21 cellular contexts compared by ENCODE assay signal in the genomic region with DNA sequence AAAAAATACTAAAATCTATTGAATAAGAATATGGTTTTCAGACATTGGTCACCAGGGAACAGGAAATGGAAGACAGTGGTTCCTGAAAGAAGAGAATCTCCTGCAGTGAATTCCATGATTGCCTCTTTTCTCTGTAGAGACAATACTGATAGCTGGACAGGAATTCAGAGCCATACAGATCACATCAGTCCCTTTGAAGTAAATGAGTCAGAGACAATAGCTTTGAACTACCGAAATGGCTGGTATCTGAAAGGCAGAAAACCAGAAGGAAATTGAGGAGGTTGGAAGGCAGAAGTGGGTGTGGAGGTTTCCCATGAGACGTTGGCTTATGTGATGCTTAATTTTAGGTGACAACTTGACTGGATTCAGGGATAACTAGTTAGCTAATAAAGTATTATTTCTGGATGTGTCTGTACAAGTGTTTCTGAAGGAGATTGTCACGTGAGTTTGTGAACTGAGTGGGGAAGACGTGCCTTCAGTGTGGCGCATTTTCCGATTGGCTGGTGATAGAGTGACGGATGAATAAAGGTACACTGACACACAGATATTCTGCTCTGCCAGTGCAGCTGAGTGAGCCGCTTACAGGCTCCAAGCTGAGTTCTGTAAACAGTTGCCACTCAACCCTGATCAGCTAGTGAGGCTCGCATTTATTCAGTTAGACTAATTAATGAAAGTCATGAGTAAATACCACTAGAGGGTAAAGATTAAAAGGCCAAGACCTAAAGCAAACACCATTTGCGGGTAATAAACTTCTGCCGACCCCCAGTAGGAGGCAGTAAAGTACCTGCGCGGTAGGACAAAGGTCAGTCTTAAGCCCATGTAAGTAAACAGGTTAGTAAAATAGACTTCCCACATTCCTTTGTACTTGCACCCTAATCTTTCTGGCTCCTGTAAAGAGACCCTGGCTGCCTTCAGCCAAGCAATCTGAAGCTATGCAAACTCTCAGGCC.
DNase-seq lines count a peak whose midpoint lies in the region; ATAC-seq, FAIRE-seq and TF ChIP-seq lines count a peak whose summit lies in the region.
"Had no signal": no experiment of that assay in that cellular context is flagged by ENCODE, and none has a peak within 500 bp of the region (broad histone marks: within the 10 kb centered on the region; RNA-seq: fewer than 3 reads in every experiment).

No MANE protein-coding gene starts in this region.

- H3K23ac ChIP-seq in H9 (ENCODE audit: insufficient read length, low read depth, low read length) = no peak overlapping the region
- H3K23ac ChIP-seq in mesendoderm (ENCODE audit: low read length) = no peak overlapping the region

- no peaks in the 10 kb centered on the region for H3K23me2 ChIP-seq in H9 (ENCODE audit: insufficient read length, low read depth, low read length, poor library complexity, severe bottlenecking)

- ATAC-seq in pancreas = no peak
- ATAC-seq in GM21723 (IDR thresholded peaks at IDR 0.05; ENCODE audit: unreplicated experiment) = no peak
- ATAC-seq: naive thymus-derived CD4-positive, alpha-beta T cell had no signal

- POLR2A ChIA-PET in PC-9 (lab: Charles Lee; ENCODE audit: unreplicated experiment) = no interaction called here

- no peak overlapping the region for H3K27ac Mint-ChIP-seq in Calu3 (ENCODE audit: unreplicated experiment)
- H3K27ac Mint-ChIP-seq in H9 = peak overlapping the region in 1 of 3 experiments; percentile 65; a peak in 2 of 7 replicates
- H3K27ac Mint-ChIP-seq: naive thymus-derived CD4-positive, alpha-beta T cell; T-helper 1 cell treated with Interleukin-12 subunit alpha and Interleukin-12 subunit beta and Interleukin-4 antibody, amounts not matched to agents 30 μg/mL and 1 μg/mL, for 36 hours had no signal

- BruUV-seq in Calu3 (replicated peaks; lab: Mats Ljungman, UMichigan) (no TSS peak), PC-9 (replicated peaks; lab: Mats Ljungman, UMichigan) (no TSS peak)

- H4K91ac ChIP-seq in H9 (ENCODE audit: insufficient read length, low read depth, low read length) = no peak overlapping the region

- H3K4ac ChIP-seq in H9 (ENCODE audit: low read depth, low read length) (no peak overlapping the region), mesendoderm (ENCODE audit: low read depth, low read length) (no peak overlapping the region)

- intact Hi-C loops in Calu3 (cut with micrococcal nuclease; ENCODE audit: unreplicated experiment) = no loop called here
- intact Hi-C loops in PC-9 (cut with micrococcal nuclease; ENCODE audit: unreplicated experiment) = no loop called here
- intact Hi-C loops in pancreas (cut with DNase I) = no loop called here

- no peak overlapping the region for H3K4me3 Mint-ChIP-seq in Calu3 (ENCODE audit: low read depth, unreplicated experiment)
- no peak overlapping the region for H3K4me3 Mint-ChIP-seq in H9
- H3K4me3 Mint-ChIP-seq: naive thymus-derived CD4-positive, alpha-beta T cell; T-helper 1 cell treated with Interleukin-12 subunit alpha and Interleukin-12 subunit beta and Interleukin-4 antibody, amounts not matched to agents 30 μg/mL and 1 μg/mL, for 36 hours had no signal

- no peaks in the 10 kb centered on the region for H3K4me1 Mint-ChIP-seq in Calu3 (ENCODE audit: low read depth, unreplicated experiment)
- peaks cover 8 to 11% of the 10 kb centered on the region in 2 experiments for H3K4me1 Mint-ChIP-seq in H9
- H3K4me1 Mint-ChIP-seq: naive thymus-derived CD4-positive, alpha-beta T cell had no signal

- H3K4me2 ChIP-seq in H9 (ENCODE audit: insufficient read depth, insufficient read length, low read length) = no peak overlapping the region
- H3K4me2 ChIP-seq in PC-9 = no peak overlapping the region
- H3K4me2 ChIP-seq in mesendoderm (ENCODE audit: low read length) = no peak overlapping the region
- H3K4me2 ChIP-seq: smooth muscle cell had no signal

- CTCF ChIA-PET in Calu3 (lab: Charles Lee) = no interaction called here
- CTCF ChIA-PET in PC-9 (lab: Charles Lee) = no interaction called here

- H3K36me3 ChIP-seq in PC-9 (ENCODE audit: low read depth) (no peaks in the 10 kb centered on the region), mesendoderm (ENCODE audit: control insufficient read depth, insufficient read depth, low read length) (no peaks in the 10 kb centered on the region), pancreas (no peaks in the 10 kb centered on the region)
- H3K36me3 ChIP-seq: prostate gland had no signal

- no peaks in the 10 kb centered on the region for H3K9me3 ChIP-seq in H9 (ENCODE audit: control insufficient read depth, low read depth, low read length)
- no peaks in the 10 kb centered on the region for H3K9me3 ChIP-seq in PC-9 (ENCODE audit: insufficient read depth, low read depth)
- H3K9me3 ChIP-seq in pancreas = no peaks in the 10 kb centered on the region
- H3K9me3 ChIP-seq: prostate gland had no signal

- no peak overlapping the region for H2BK5ac ChIP-seq in H9 (ENCODE audit: insufficient read length, low read length)
- no peak overlapping the region for H2BK5ac ChIP-seq in mesendoderm (ENCODE audit: low read length)

- H3K4me3 ChIP-seq in PC-9 (no peak overlapping the region), mesendoderm (ENCODE audit: low read length) (no peak overlapping the region), pancreas (no peak overlapping the region)
- H3K4me3 ChIP-seq: prostate gland, smooth muscle cell had no signal

- DNase-seq in Calu3 (no peak), H9 (peak; percentile 47), PC-9 (no peak), mesendoderm (peak; percentile 58), pancreas (no peak), nucleus accumbens (lab: John Stamatoyannopoulos, UW) (no peak), NCI-H226 (no peak)
- DNase-seq: activated naive CD4-positive, alpha-beta T cell treated with Interleukin-2 at 50 U/mL for 16 hours; anterior cingulate cortex; cerebellar nuclear complex; effector CD8-positive, alpha-beta T cell; head of caudate nucleus; naive thymus-derived CD4-positive, alpha-beta T cell; SHP77; stimulated activated CD4-positive, alpha-beta T cell treated with anti-CD3 and anti-CD28 coated beads, Interleukin-4, amount 100 ng/mL, for 4 hours had no signal

- no peak overlapping the region for H3K56ac ChIP-seq in H9 (ENCODE audit: insufficient read length, low read depth, low read length)
- H3K56ac ChIP-seq in mesendoderm (ENCODE audit: low read length) = no peak overlapping the region

- no peak overlapping the region for H2BK20ac ChIP-seq in H9 (ENCODE audit: low read depth, low read length, poor library complexity, severe bottlenecking)

- H3K79me2 ChIP-seq in H9 (ENCODE audit: insufficient read depth, low read length) (no peaks in the 10 kb centered on the region), PC-9 (ENCODE audit: low read depth) (no peaks in the 10 kb centered on the region), mesendoderm (ENCODE audit: control insufficient read depth, insufficient read depth, low read length) (no peaks in the 10 kb centered on the region)

- H3K36me3 Mint-ChIP-seq in Calu3 (ENCODE audit: insufficient read depth, unreplicated experiment) (no peaks in the 10 kb centered on the region), H9 (ENCODE audit: insufficient read depth in 1 of 3, low read depth in 3 of 3) (peaks cover under 1 to 6% (median 4%) of the 10 kb centered on the region in 3 experiments; a peak in 3 of 7 replicates)
- H3K36me3 Mint-ChIP-seq: naive thymus-derived CD4-positive, alpha-beta T cell had no signal

- no peak overlapping the region for H4K8ac ChIP-seq in H9 (replicated peaks; ENCODE audit: insufficient read length, low read depth, low read length)
- no peak overlapping the region for H4K8ac ChIP-seq in mesendoderm (ENCODE audit: low read depth, low read length)

- no peaks in the 10 kb centered on the region for H4K20me1 ChIP-seq in H9 (ENCODE audit: control insufficient read depth, insufficient read depth, insufficient read length)
- no peaks in the 10 kb centered on the region for H4K20me1 ChIP-seq in PC-9 (ENCODE audit: insufficient read depth)

- no peak overlapping the region for H3K27ac ChIP-seq in H9 (ENCODE audit: insufficient read length, low read depth, low read length)
- H3K27ac ChIP-seq in PC-9 = no peak overlapping the region
- no peak overlapping the region for H3K27ac ChIP-seq in mesendoderm (ENCODE audit: low read depth, low read length)
- no peak overlapping the region for H3K27ac ChIP-seq in pancreas
- H3K27ac ChIP-seq: HL-60, prostate gland had no signal

- H3K18ac ChIP-seq in H9 (ENCODE audit: insufficient read length, low read depth, low read length) (no peak overlapping the region), mesendoderm (ENCODE audit: low read length) (no peak overlapping the region)

- H3K4me1 ChIP-seq in H9 (ENCODE audit: insufficient read depth, low read length) (no peaks in the 10 kb centered on the region), PC-9 (replicated peaks; ENCODE audit: insufficient read depth) (no peaks in the 10 kb centered on the region; the same call in 1 of the 2 replicates), mesendoderm (ENCODE audit: control insufficient read depth, low read depth, low read length) (no peaks in the 10 kb centered on the region), pancreas (no peaks in the 10 kb centered on the region)
- H3K4me1 ChIP-seq: prostate gland had no signal

- H3K27me3 Mint-ChIP-seq in Calu3 (ENCODE audit: unreplicated experiment) (no peaks in the 10 kb centered on the region), H9 (ENCODE audit: low read depth) (no peaks in the 10 kb centered on the region)
- H3K27me3 Mint-ChIP-seq: naive thymus-derived CD4-positive, alpha-beta T cell had no signal

- H3K9ac ChIP-seq in H9 (ENCODE audit: extremely low read depth, insufficient read length, low read length) = no peak overlapping the region
- H3K9ac ChIP-seq in mesendoderm (ENCODE audit: low read length) = no peak overlapping the region

- H2AK5ac ChIP-seq in H9 (ENCODE audit: insufficient read length, low read length) (no peak overlapping the region), mesendoderm (ENCODE audit: low read length) (no peak overlapping the region)

- H3K9me3 Mint-ChIP-seq in Calu3 (ENCODE audit: low read depth, unreplicated experiment) = peaks cover 3% of the 10 kb centered on the region
- peaks cover under 1% of the 10 kb centered on the region in 2 experiments; a peak in 2 of 5 replicates for H3K9me3 Mint-ChIP-seq in H9

- H2AFZ ChIP-seq in H9 (ENCODE audit: low read length) (no peak overlapping the region), PC-9 (no peak overlapping the region)

- no peak overlapping the region for H3T11ph ChIP-seq in H9 (ENCODE audit: low read length)

- H3K27me3 ChIP-seq in H9 (ENCODE audit: insufficient read depth, low read length) (no peaks in the 10 kb centered on the region), PC-9 (ENCODE audit: insufficient read depth, low read depth) (no peaks in the 10 kb centered on the region), mesendoderm (ENCODE audit: insufficient read depth, low read length, poor library complexity) (no peaks in the 10 kb centered on the region), pancreas (no peaks in the 10 kb centered on the region)

- TF ChIP-seq CTCF in Calu3 (IDR thresholded peaks at IDR 0.05; ENCODE audit: unreplicated experiment) = peak; percentile 36
- TF ChIP-seq CTCF in H9 (conservative IDR thresholded peaks at IDR 0.05) = peak; percentile 78
- peak; percentile 21; the same call in 1 of the 2 replicates for TF ChIP-seq CTCF in PC-9 (conservative IDR thresholded peaks at IDR 0.05)
- TF ChIP-seq CTCF in pancreas (IDR thresholded peaks at IDR 0.05) = no peak

- no peak overlapping the region for H2BK120ac ChIP-seq in H9 (ENCODE audit: low read depth, low read length, poor library complexity, severe bottlenecking)
- no peak overlapping the region for H2BK120ac ChIP-seq in mesendoderm (ENCODE audit: low read depth, low read length)

- H2BK12ac ChIP-seq in H9 (ENCODE audit: insufficient read length, low read depth, low read length) = no peak overlapping the region

- H3K9me2 ChIP-seq in PC-9 (ENCODE audit: insufficient read depth) = no peaks in the 10 kb centered on the region

- no peak overlapping the region for H3K14ac ChIP-seq in H9 (ENCODE audit: insufficient read depth, low read length)

- H4K5ac ChIP-seq in H9 (ENCODE audit: insufficient read length, low read depth, low read length) (no peak overlapping the region), mesendoderm (ENCODE audit: low read length) (no peak overlapping the region)

- FAIRE-seq in pancreas (lab: Jason Lieb, UNC) = no peak
- FAIRE-seq: keratinocyte had no signal

- no CpG with 5 or more reads among the region's 13 CpGs for WGBS in H9 (ENCODE audit: extremely low coverage, insufficient read length, low lambda C conversion rate)
- no CpG with 5 or more reads among the region's 13 CpGs for WGBS in mesendoderm (ENCODE audit: extremely low coverage, insufficient coverage, low lambda C conversion rate)
- WGBS in pancreas, 2 donors = 25 to 28% methylated on average over 13 of the region's 13 CpGs

- H3F3A ChIP-seq in PC-9 (ENCODE audit: insufficient read depth, low read depth) = no peaks in the 10 kb centered on the region

- no peaks in the 10 kb centered on the region for H3K79me1 ChIP-seq in H9 (ENCODE audit: insufficient read depth, low read depth, low read length, poor library complexity, severe bottlenecking)
- H3K79me1 ChIP-seq in mesendoderm (ENCODE audit: low read length) = no peaks in the 10 kb centered on the region

- H2BK15ac ChIP-seq in H9 (ENCODE audit: low read depth, low read length) = no peak overlapping the region
- no peak overlapping the region for H2BK15ac ChIP-seq in mesendoderm (replicated peaks; ENCODE audit: low read depth)

Comparison
In these comparisons a context has a peak if more than half of its experiments do, and no peak if none do; other contexts are left out.
1. DNase-seq: peak in H9 (single experiment) and mesendoderm (single experiment); none in Calu3 (single experiment), PC-9 (0 of 2), pancreas (0 of 6), nucleus accumbens (0 of 56) and NCI-H226 (single experiment).
2. CTCF ChIP-seq: peak in Calu3 (single experiment), H9 (single experiment) and PC-9 (single experiment); none in pancreas (0 of 4).